In the genomic region with DNA sequence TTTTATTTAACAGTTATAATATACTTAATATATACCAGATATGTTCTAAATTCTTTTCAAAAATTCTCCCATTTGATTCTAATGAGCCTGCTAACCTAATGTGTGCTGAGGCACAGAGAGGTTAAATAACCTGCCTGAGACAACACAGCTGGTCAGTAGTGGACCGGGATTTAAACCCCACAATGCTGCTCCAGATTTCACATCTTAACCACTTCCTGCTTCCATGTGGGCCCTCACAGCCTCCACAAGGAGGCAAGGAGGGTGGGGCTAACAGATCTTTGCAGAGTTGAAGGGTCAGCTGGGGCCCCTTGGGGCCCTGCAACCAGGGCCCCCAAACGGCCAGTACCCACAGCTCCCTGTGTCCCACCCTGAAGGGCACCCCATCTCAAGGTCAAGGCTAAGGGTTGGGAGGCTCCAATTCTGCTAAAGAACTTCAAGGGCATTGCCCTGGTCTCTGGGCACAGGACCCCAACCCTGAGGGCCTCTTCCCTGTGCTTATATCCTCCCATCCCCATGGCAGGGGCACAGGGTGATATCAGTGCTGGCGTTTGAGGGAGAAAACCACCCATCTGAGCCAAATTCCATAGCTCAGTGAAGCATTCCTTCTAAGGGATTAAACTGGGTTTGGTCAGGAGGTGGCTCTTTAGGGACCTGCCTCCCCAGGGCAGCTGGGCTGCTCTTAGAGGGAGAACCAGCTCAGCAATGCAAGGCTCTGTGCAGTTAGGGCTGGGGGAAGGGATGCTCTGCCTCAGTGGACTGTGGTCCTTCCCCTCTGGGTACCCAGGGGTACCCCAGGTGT, we compare ENCODE assay signal across 1 cellular context.
TF ChIP-seq lines count a peak whose summit lies in the region.

No MANE protein-coding gene starts in this region.

TF ChIP-seq in Ishikawa, 13 proteins besides CTCF, POLR2A, EP300 and RAD21 (continued from another document):
- TF ChIP-seq, protein P1, sequence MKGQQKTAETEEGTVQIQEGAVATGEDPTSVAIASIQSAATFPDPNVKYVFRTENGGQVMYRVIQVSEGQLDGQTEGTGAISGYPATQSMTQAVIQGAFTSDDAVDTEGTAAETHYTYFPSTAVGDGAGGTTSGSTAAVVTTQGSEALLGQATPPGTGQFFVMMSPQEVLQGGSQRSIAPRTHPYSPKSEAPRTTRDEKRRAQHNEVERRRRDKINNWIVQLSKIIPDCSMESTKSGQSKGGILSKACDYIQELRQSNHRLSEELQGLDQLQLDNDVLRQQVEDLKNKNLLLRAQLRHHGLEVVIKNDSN (IDR thresholded peaks at IDR 0.05): peak; percentile 16; the same call in 1 of the 2 replicates
- TF ChIP-seq TEAD4 (IDR thresholded peaks at IDR 0.05) (peak; percentile 79), CREB1 (IDR thresholded peaks at IDR 0.05; ENCODE audit: low read depth) (no peak), NFIC (IDR thresholded peaks at IDR 0.05) (peak; percentile 70), ZBTB7A (IDR thresholded peaks at IDR 0.05; ENCODE audit: low read depth) (peak; percentile 70; the same call in 1 of the 2 replicates), TCF12 (IDR thresholded peaks at IDR 0.05; ENCODE audit: low read depth) (peak; percentile 73; the same call in 1 of the 2 replicates)
